In the genomic region with DNA sequence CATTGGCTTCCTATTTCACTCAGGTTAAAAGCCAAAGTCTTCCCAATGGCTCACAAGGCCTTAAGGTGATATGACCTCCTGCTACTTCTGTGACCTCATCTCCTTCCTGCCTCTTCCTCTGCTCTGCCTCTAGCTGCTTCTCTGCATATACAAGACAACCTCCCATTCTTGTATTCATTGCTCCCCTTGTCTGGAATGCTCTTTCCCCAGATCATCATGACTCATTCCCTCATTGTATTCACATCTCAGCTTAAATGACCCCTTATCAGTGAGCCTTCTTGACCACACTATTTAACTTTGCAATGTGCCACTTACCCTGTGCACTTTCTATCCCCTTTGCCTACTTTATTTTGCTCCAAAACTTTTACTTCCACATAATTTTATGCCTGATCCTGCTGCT, we compare ENCODE assay signal across 14 cellular contexts.
DNase-seq lines count a peak whose midpoint lies in the region; ATAC-seq and TF ChIP-seq lines count a peak whose summit lies in the region.
"Had no signal": no experiment of that assay in that cellular context is flagged by ENCODE, and none has a peak within 500 bp of the region (broad histone marks: within the 10 kb centered on the region; RNA-seq: fewer than 3 reads in every experiment).

No MANE protein-coding gene starts in this region.

- DNase-seq in ACHN (peak; percentile 81), adipocyte (ENCODE audit: low read depth) (peak; percentile 41), iPS DF 19.7 (ENCODE audit: low read depth, low spot score) (peak; percentile 78), lower leg skin (ENCODE audit: low spot score in 2 of 2) (no peak), NCI-H524 treated with DMSO at 0.1 percent for 48 hours (lab: John Stamatoyannopoulos, UW) (no peak)
- DNase-seq: CD8-positive, alpha-beta T cell; heart left ventricle; NCI-H526; pancreas had no signal

- H3K9me3 ChIP-seq in HEK293 (ENCODE audit: control insufficient read depth, insufficient read depth, low read depth, low read length) = no peaks in the 10 kb centered on the region
- no peaks in the 10 kb centered on the region for H3K9me3 ChIP-seq in adipocyte (ENCODE audit: control insufficient read depth, low read length)
- H3K9me3 ChIP-seq: heart left ventricle, pancreas had no signal

- H3K4me3 ChIP-seq in HEK293 (ENCODE audit: low read depth, low read length) = no peak overlapping the region
- peak overlapping the region; percentile 2 for H3K4me3 ChIP-seq in adipocyte (ENCODE audit: low read length)
- H3K4me3 ChIP-seq in lower leg skin (ENCODE audit: low read depth, poor library complexity, severe bottlenecking) = no peak overlapping the region
- H3K4me3 ChIP-seq: heart left ventricle, pancreas had no signal

- no peaks in the 10 kb centered on the region for H3K27me3 ChIP-seq in adipocyte (replicated peaks; ENCODE audit: control insufficient read depth, insufficient read depth, low read length)
- H3K27me3 ChIP-seq: heart left ventricle, pancreas had no signal

- CTCF ChIA-PET in HEK293 (lab: Yijun Ruan, JAX) = interaction anchor here (0.7 kb wide), 1 partner anchor 17 kb away, joined by 3 read pairs; no protein-coding TSS in a partner anchor

- TF ChIP-seq POLR2A in lower leg skin (IDR thresholded peaks at IDR 0.05) = no peak

- H3K4me1 ChIP-seq in HEK293 (ENCODE audit: control insufficient read depth, insufficient read depth, low read length) = no peaks in the 10 kb centered on the region
- H3K4me1 ChIP-seq in adipocyte (ENCODE audit: control insufficient read depth, insufficient read depth, low read length) = peaks cover 14% of the 10 kb centered on the region

- ATAC-seq in HG03097 (IDR thresholded peaks at IDR 0.05; ENCODE audit: low FRiP score, unreplicated experiment) (no peak), GM21423 (IDR thresholded peaks at IDR 0.05; ENCODE audit: unreplicated experiment) (no peak)
- ATAC-seq: activated CD4-positive, CD25-positive, alpha-beta regulatory T cell treated with anti-CD3 and anti-CD28 coated beads, Interleukin-2, amount 50 U/mL, for 24 hours; CD8-positive, alpha-beta T cell; pancreas had no signal

- peaks cover 19 to 21% of the 10 kb centered on the region in 2 experiments for H3K36me3 ChIP-seq in HEK293 (ENCODE audit: control insufficient read depth in 2 of 2, insufficient read depth in 1 of 2, low read length in 2 of 2)
- peaks cover 17% of the 10 kb centered on the region for H3K36me3 ChIP-seq in adipocyte (ENCODE audit: control insufficient read depth, insufficient read depth, low read length, severe bottlenecking)

- H3K27ac ChIP-seq in HEK293 (ENCODE audit: extremely low read depth, low read depth, low read length) = no peak overlapping the region
- H3K27ac ChIP-seq: KMS-11, pancreas had no signal

- no peak for TF ChIP-seq CTCF in HEK293 (tag by site-specific recombination; IDR thresholded peaks at IDR 0.05)
- no peak for TF ChIP-seq CTCF in lower leg skin (IDR thresholded peaks at IDR 0.05)

- POLR2A ChIA-PET in HEK293 (lab: Yijun Ruan, JAX) = no interaction called here

- in situ Hi-C loops in ACHN (cut with HindIII; ENCODE audit: low pct_ligation_motif_present, low pct_unique_long_range_greater_than_20kb, low sequenced_read_pairs) = no loop called here

- intact Hi-C loops in lower leg skin (cut with DNase I; ENCODE audit: low total_unique reads) = no loop called here

- H3K9ac ChIP-seq in adipocyte (ENCODE audit: low read length) = no peak overlapping the region
- H3K9ac ChIP-seq: KMS-11 had no signal

TF ChIP-seq in HEK293, 187 proteins besides CTCF, POLR2A, EP300 and RAD21:
- TF ChIP-seq ZNF660 (tag by site-specific recombination; IDR thresholded peaks at IDR 0.05) = no peak
- peak; percentile 43 for TF ChIP-seq SP7 (tag by site-specific recombination; IDR thresholded peaks at IDR 0.05)
- no peak for TF ChIP-seq MEIS1 (CRISPR knock-in tag; IDR thresholded peaks at IDR 0.05; ENCODE audit: borderline replicate concordance)
- no peak for TF ChIP-seq ZNF239 (tag by site-specific recombination; IDR thresholded peaks at IDR 0.05)
- TF ChIP-seq PRDM1 (tag by site-specific recombination; IDR thresholded peaks at IDR 0.05) = peak; percentile 90
- no peak for TF ChIP-seq ZNF837 (tag by site-specific recombination; IDR thresholded peaks at IDR 0.05)
- TF ChIP-seq ZNF157 (tag by site-specific recombination; IDR thresholded peaks at IDR 0.05) = no peak
- no peak for TF ChIP-seq ZNF23 (tag by site-specific recombination; IDR thresholded peaks at IDR 0.05; ENCODE audit: borderline replicate concordance)

Comparison
In these comparisons a context has a peak if more than half of its experiments do, and no peak if none do; other contexts are left out.
1. DNase-seq: peak in ACHN (single experiment), adipocyte (single experiment) and iPS DF 19.7 (single experiment); none in lower leg skin (0 of 2) and NCI-H524 treated with DMSO at 0.1 percent for 48 hours (single experiment).